12 cellular contexts compared by ENCODE assay signal in genomic region chr1:233721003-233721595, GRCh38.
DNase-seq lines count a peak whose midpoint lies in the region; ATAC-seq and TF ChIP-seq lines count a peak whose summit lies in the region.
"Had no signal": no experiment of that assay in that cellular context is flagged by ENCODE, and none has a peak within 500 bp of the region (broad histone marks: within the 10 kb centered on the region; RNA-seq: fewer than 3 reads in every experiment).

No MANE protein-coding gene starts in this region.

- H3K4me1 ChIP-seq in iPS-18a (ENCODE audit: control insufficient read depth, low read depth, low read length), result peaks cover 20% of the 10 kb centered on the region
- no peaks in the 10 kb centered on the region for H3K4me1 ChIP-seq in CD4-positive, alpha-beta memory T cell (ENCODE audit: insufficient read depth, low read length)

- H3K4me3 ChIP-seq in iPS-18a (ENCODE audit: low read length) (no peak overlapping the region), WERI-Rb-1 (ENCODE audit: low read depth, low read length) (no peak overlapping the region)
- H3K4me3 ChIP-seq in CD4-positive, alpha-beta memory T cell (ENCODE audit: low read length in 2 of 2), result no peak overlapping the region

- DNase-seq in OCI-M1 (lab: John Stamatoyannopoulos, UW) (peak; percentile 44), WERI-Rb-1 (no peak), mesothelial cell of epicardium (ENCODE audit: low spot score in 2 of 2, unreplicated experiment in 2 of 2) (no peak)
- DNase-seq in CD4-positive, alpha-beta memory T cell, result no peak
- DNase-seq: amygdala; islet precursor cell; stimulated activated naive CD4-positive, alpha-beta T cell treated with Interleukin-2 at 50 U/mL for 16 hours; T-helper 17 cell had no signal

- H3K27me3 ChIP-seq in iPS-18a (ENCODE audit: control insufficient read depth, insufficient read depth, low read length), result no peaks in the 10 kb centered on the region
- H3K27me3 ChIP-seq in CD4-positive, alpha-beta memory T cell (ENCODE audit: insufficient read depth, low read length), result no peaks in the 10 kb centered on the region
- peaks cover 93% of the 10 kb centered on the region for H3K27me3 ChIP-seq in WERI-Rb-1 (ENCODE audit: insufficient read depth, low read depth, severe bottlenecking)

- peak; percentile 66 for ATAC-seq in GM19025 (IDR thresholded peaks at IDR 0.05; ENCODE audit: low read depth, unreplicated experiment)
- ATAC-seq in HG02798 (IDR thresholded peaks at IDR 0.05; ENCODE audit: poor library complexity, unreplicated experiment), result peak; percentile 70
- ATAC-seq: T-helper 17 cell had no signal

- H3K4me3 Mint-ChIP-seq in CD4-positive, alpha-beta memory T cell, result no peak overlapping the region
- H3K4me3 Mint-ChIP-seq in mesothelial cell of epicardium, result no peak overlapping the region
- H3K4me3 Mint-ChIP-seq: nephron, T-helper 17 cell had no signal

- peaks cover 0 to 3% (median 0%) of the 10 kb centered on the region in 8 donors for H3K9me3 Mint-ChIP-seq in CD4-positive, alpha-beta memory T cell
- no peaks in the 10 kb centered on the region for H3K9me3 Mint-ChIP-seq in mesothelial cell of epicardium
- H3K9me3 Mint-ChIP-seq: nephron had no signal

- no peak overlapping the region for H3K9ac ChIP-seq in iPS-18a (ENCODE audit: low read length)

- H3K27ac ChIP-seq in iPS-18a (ENCODE audit: low read length) (peak overlapping the region; percentile 39), WERI-Rb-1 (no peak overlapping the region)
- H3K27ac ChIP-seq in CD4-positive, alpha-beta memory T cell (ENCODE audit: low read depth, low read length), result no peak overlapping the region

- H3K27ac Mint-ChIP-seq in CD4-positive, alpha-beta memory T cell, result no peak overlapping the region
- no peak overlapping the region for H3K27ac Mint-ChIP-seq in mesothelial cell of epicardium
- H3K27ac Mint-ChIP-seq: nephron, T-helper 17 cell had no signal

- no peaks in the 10 kb centered on the region for H3K9me3 ChIP-seq in iPS-18a (ENCODE audit: control insufficient read depth, low read depth, low read length)
- H3K9me3 ChIP-seq in CD4-positive, alpha-beta memory T cell (ENCODE audit: control insufficient read depth in 1 of 2, low read length in 2 of 2), result no peaks in the 10 kb centered on the region
- H3K9me3 ChIP-seq in WERI-Rb-1 (ENCODE audit: severe bottlenecking), result peaks cover 10% of the 10 kb centered on the region

- H3K27me3 Mint-ChIP-seq in CD4-positive, alpha-beta memory T cell, result peaks cover 0 to 7% of the 10 kb centered on the region in 2 donors
- H3K27me3 Mint-ChIP-seq in mesothelial cell of epicardium (ENCODE audit: low read depth), result no peaks in the 10 kb centered on the region

- H3K36me3 Mint-ChIP-seq in CD4-positive, alpha-beta memory T cell, result no peaks in the 10 kb centered on the region
- no peaks in the 10 kb centered on the region for H3K36me3 Mint-ChIP-seq in mesothelial cell of epicardium

- intact Hi-C loops in CD4-positive, alpha-beta memory T cell (cut with micrococcal nuclease), result no loop called here

- H3K36me3 ChIP-seq in iPS-18a (ENCODE audit: control insufficient read depth, low read depth, low read length) (no peaks in the 10 kb centered on the region), WERI-Rb-1 (no peaks in the 10 kb centered on the region)
- H3K36me3 ChIP-seq in CD4-positive, alpha-beta memory T cell (ENCODE audit: insufficient read depth, low read length), result no peaks in the 10 kb centered on the region

- POLR2A ChIA-PET in CD4-positive, alpha-beta memory T cell (lab: Charles Lee; ENCODE audit: partially characterized antibody), result no interaction called here

- peaks cover 0 to 2% (median 0%) of the 10 kb centered on the region in 4 donors for H3K4me1 Mint-ChIP-seq in CD4-positive, alpha-beta memory T cell
- H3K4me1 Mint-ChIP-seq in mesothelial cell of epicardium, result peaks cover 26% of the 10 kb centered on the region
- H3K4me1 Mint-ChIP-seq: T-helper 17 cell had no signal

- TF ChIP-seq CTCF in WERI-Rb-1 (IDR thresholded peaks at IDR 0.05; ENCODE audit: low read depth, low read length), result no peak
- no peak for TF ChIP-seq CTCF in mesothelial cell of epicardium (IDR thresholded peaks at IDR 0.05; ENCODE audit: unreplicated experiment)

- CTCF ChIA-PET in CD4-positive, alpha-beta memory T cell (lab: Charles Lee; ENCODE audit: partially characterized antibody), result interaction anchor here (1.0 kb wide), 1 partner anchor 16 kb away, joined by 4 read pairs; no protein-coding TSS in a partner anchor
